In the genomic region with DNA sequence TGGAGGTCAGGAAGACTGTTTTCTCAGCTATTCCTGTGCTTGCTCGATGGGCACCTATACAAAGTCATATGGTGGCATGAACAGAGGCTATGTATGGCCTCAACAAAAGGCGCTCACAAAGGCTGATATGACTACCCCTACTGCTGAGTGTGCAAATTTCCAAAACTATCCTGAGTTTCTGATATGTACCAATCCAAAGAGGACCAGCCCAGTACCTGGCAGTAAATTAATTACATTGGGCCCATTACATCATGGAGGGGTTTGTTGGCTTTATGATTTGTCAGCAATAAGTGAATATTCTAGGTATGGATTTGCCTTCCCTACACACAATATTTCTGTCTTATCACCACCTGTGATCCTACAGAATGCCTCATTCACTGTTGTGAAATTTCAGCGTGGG, we compare ENCODE assay signal across 35 cellular contexts.
"Had no signal": no experiment of that assay in that cellular context is flagged by ENCODE, and none has a peak within 500 bp of the region (broad histone marks: within the 10 kb centered on the region; RNA-seq: fewer than 3 reads in every experiment).

No MANE protein-coding gene starts in this region.

- H3K4me1 ChIP-seq: adrenal gland, body of pancreas, breast epithelium had no signal

- H3K27ac ChIP-seq: adrenal gland, body of pancreas, brain microvascular endothelial cell, breast epithelium, VCaP had no signal

- FAIRE-seq: colon, TTC549 had no signal

- H3K27ac Mint-ChIP-seq: activated B cell treated with CpG ODN at 0.5 μM for 24 hours; activated CD4-positive, alpha-beta memory T cell treated with anti-CD3 and anti-CD28 coated beads, Interleukin-2, amount 10 ng/mL, durations not matched to agents 7 days and 5 days; activated CD4-positive, alpha-beta T cell treated with anti-CD3 and anti-CD28 coated beads, Interleukin-2, amount 10 ng/mL, durations not matched to agents 7 days and 5 days; activated CD8-positive, alpha-beta memory T cell treated with anti-CD3 and anti-CD28 coated beads, Interleukin-2, amount 10 ng/mL, durations not matched to agents 7 days and 5 days; activated CD8-positive, alpha-beta T cell treated with anti-CD3 and anti-CD28 coated beads, Interleukin-2, amount 10 ng/mL, durations not matched to agents 7 days and 5 days; activated naive CD4-positive, alpha-beta T cell treated with anti-CD3 and anti-CD28 coated beads for 36 hours; activated naive CD4-positive, alpha-beta T cell treated with anti-CD3 and anti-CD28 coated beads, Interleukin-2, amount 50 U/mL, for 72 hours; activated naive CD8-positive, alpha-beta T cell treated with anti-CD3 and anti-CD28 coated beads for 36 hours; activated T-cell treated with anti-CD3 and anti-CD28 coated beads, Interleukin-2, amount 50 U/mL, for 24 hours; activated T-helper 1 cell treated with anti-CD3 and anti-CD28 coated beads, Interleukin-12 subunit alpha, Interleukin-12 subunit beta, Interleukin-2, Interleukin-4 antibody, amounts not matched to agents 30 ng/mL and 10 ng/mL and 1 ng/mL, durations not matched to agents 14 hours and 24 hours and 36 hours; activated T-helper 17 cell treated with anti-CD3 and anti-CD28 coated beads, Interleukin-2, amount 50 U/mL, for 72 hours; T-helper 1 cell treated with Interleukin-12 subunit alpha and Interleukin-12 subunit beta and Interleukin-4 antibody, amounts not matched to agents 30 μg/mL and 1 μg/mL, for 36 hours; T-helper 2 cell treated with Interferon-gamma antibody and Interleukin-4, amounts not matched to agents 5 μg/mL and 100 μg/mL, for 36 hours had no signal

- H3K36me3 ChIP-seq: breast epithelium had no signal

- H3K9me3 Mint-ChIP-seq: activated B cell treated with CpG ODN at 0.5 μM for 24 hours; activated CD4-positive, alpha-beta memory T cell treated with anti-CD3 and anti-CD28 coated beads, Interleukin-2, amount 10 ng/mL, durations not matched to agents 7 days and 5 days; activated naive CD4-positive, alpha-beta T cell treated with anti-CD3 and anti-CD28 coated beads, Interleukin-2, amount 50 U/mL, for 72 hours; activated naive CD8-positive, alpha-beta T cell treated with anti-CD3 and anti-CD28 coated beads for 36 hours; activated T-cell treated with anti-CD3 and anti-CD28 coated beads, Interleukin-2, amount 50 U/mL, for 24 hours; activated T-helper 1 cell treated with anti-CD3 and anti-CD28 coated beads, Interleukin-12 subunit alpha, Interleukin-12 subunit beta, Interleukin-2, Interleukin-4 antibody, amounts not matched to agents 30 ng/mL and 10 ng/mL and 1 ng/mL, durations not matched to agents 14 hours and 24 hours and 36 hours; activated T-helper 17 cell treated with anti-CD3 and anti-CD28 coated beads, Interleukin-2, amount 50 U/mL, for 72 hours; T-helper 1 cell treated with Interleukin-12 subunit alpha and Interleukin-12 subunit beta and Interleukin-4 antibody, amounts not matched to agents 30 μg/mL and 1 μg/mL, for 36 hours; T-helper 2 cell treated with Interferon-gamma antibody and Interleukin-4, amounts not matched to agents 5 μg/mL and 100 μg/mL, for 36 hours had no signal

- H3K27me3 Mint-ChIP-seq: activated B cell treated with CpG ODN at 0.5 μM for 24 hours; activated CD4-positive, alpha-beta T cell treated with anti-CD3 and anti-CD28 coated beads, Interleukin-2, amount 10 ng/mL, durations not matched to agents 7 days and 5 days; activated CD8-positive, alpha-beta memory T cell treated with anti-CD3 and anti-CD28 coated beads, Interleukin-2, amount 10 ng/mL, durations not matched to agents 7 days and 5 days; activated naive CD8-positive, alpha-beta T cell treated with anti-CD3 and anti-CD28 coated beads for 36 hours; activated T-helper 17 cell treated with anti-CD3 and anti-CD28 coated beads, Interleukin-2, amount 50 U/mL, for 72 hours had no signal

- H3K4me1 Mint-ChIP-seq: activated B cell treated with CpG ODN at 0.5 μM for 24 hours; activated naive CD8-positive, alpha-beta T cell treated with anti-CD3 and anti-CD28 coated beads for 36 hours; activated T-helper 17 cell treated with anti-CD3 and anti-CD28 coated beads, Interleukin-2, amount 50 U/mL, for 72 hours had no signal

- H3K9me3 ChIP-seq: adrenal gland, body of pancreas, breast epithelium had no signal

- H3K4me3 ChIP-seq: adrenal gland, body of pancreas, breast epithelium had no signal

- DNase-seq: activated B cell treated with CpG ODN at 0.5 μM for 24 hours; activated CD4-positive, alpha-beta memory T cell treated with anti-CD3 and anti-CD28 coated beads, Interleukin-2, amount 10 ng/mL, durations not matched to agents 7 days and 5 days; activated CD4-positive, alpha-beta T cell treated with anti-CD3 and anti-CD28 coated beads for 4 hours; activated CD4-positive, alpha-beta T cell treated with anti-CD3 and anti-CD28 coated beads, Interleukin-2, amount 10 ng/mL, durations not matched to agents 7 days and 5 days; activated CD4-positive, alpha-beta T cell treated with anti-CD3 and anti-CD28 coated beads, Interleukin-2, amount 50 U/mL, for 48 hours; activated CD4-positive, CD25-positive, alpha-beta regulatory T cell treated with anti-CD3 and anti-CD28 coated beads, Interleukin-2, amount 50 U/mL, for 72 hours; activated CD8-positive, alpha-beta memory T cell treated with anti-CD3 and anti-CD28 coated beads for 24 hours; activated CD8-positive, alpha-beta memory T cell treated with anti-CD3 and anti-CD28 coated beads, Interleukin-2, amount 10 ng/mL, durations not matched to agents 7 days and 5 days; activated CD8-positive, alpha-beta memory T cell treated with anti-CD3 and anti-CD28 coated beads, Interleukin-2, amount 50 U/mL, for 48 hours; activated CD8-positive, alpha-beta T cell treated with anti-CD3 and anti-CD28 coated beads, Interleukin-2, amount 10 ng/mL, durations not matched to agents 7 days and 5 days; activated effector memory CD4-positive, alpha-beta T cell treated with anti-CD3 and anti-CD28 coated beads, Interleukin-2, amount 50 U/mL, for 16 hours; activated gamma-delta T cell treated with Interleukin-2 at 50 U/mL for 16 hours; activated naive CD4-positive, alpha-beta T cell; activated naive CD4-positive, alpha-beta T cell treated with anti-CD3 and anti-CD28 coated beads for 36 hours; activated naive CD4-positive, alpha-beta T cell treated with anti-CD3 and anti-CD28 coated beads, Interleukin-2, amount 50 U/mL, for 16 hours; activated naive CD8-positive, alpha-beta T cell treated with anti-CD3 and anti-CD28 coated beads for 36 hours; activated T-cell treated with anti-CD3 and anti-CD28 coated beads, Interleukin-2, amount 50 U/mL, for 24 hours; activated T-cell treated with anti-CD3 and anti-CD28 coated beads, Interleukin-2, amount 50 U/mL, for 48 hours; adrenal gland; amniotic stem cell; aorta; body of pancreas; brain microvascular endothelial cell; central memory CD4-positive, alpha-beta T cell; T-helper 2 cell; T-helper 9 cell had no signal

- H3K27me3 ChIP-seq: body of pancreas, brain microvascular endothelial cell had no signal

- ATAC-seq: activated CD8-positive, alpha-beta memory T cell treated with anti-CD3 and anti-CD28 coated beads, Interleukin-2, amount 10 ng/mL, durations not matched to agents 7 days and 5 days; activated CD8-positive, alpha-beta T cell treated with anti-CD3 and anti-CD28 coated beads, Interleukin-2, amount 10 ng/mL, durations not matched to agents 7 days and 5 days; activated naive CD4-positive, alpha-beta T cell treated with anti-CD3 and anti-CD28 coated beads, Interleukin-2, amount 50 U/mL, for 72 hours; activated T-helper 17 cell treated with anti-CD3 and anti-CD28 coated beads, Interleukin-2, amount 50 U/mL, for 72 hours; body of pancreas had no signal

- H3K4me3 Mint-ChIP-seq: activated B cell treated with CpG ODN at 0.5 μM for 24 hours; activated CD4-positive, alpha-beta memory T cell treated with anti-CD3 and anti-CD28 coated beads, Interleukin-2, amount 10 ng/mL, durations not matched to agents 7 days and 5 days; activated CD4-positive, alpha-beta T cell treated with anti-CD3 and anti-CD28 coated beads, Interleukin-2, amount 10 ng/mL, durations not matched to agents 7 days and 5 days; activated CD8-positive, alpha-beta memory T cell treated with anti-CD3 and anti-CD28 coated beads, Interleukin-2, amount 10 ng/mL, durations not matched to agents 7 days and 5 days; activated CD8-positive, alpha-beta T cell treated with anti-CD3 and anti-CD28 coated beads, Interleukin-2, amount 10 ng/mL, durations not matched to agents 7 days and 5 days; activated naive CD4-positive, alpha-beta T cell treated with anti-CD3 and anti-CD28 coated beads for 36 hours; activated naive CD8-positive, alpha-beta T cell treated with anti-CD3 and anti-CD28 coated beads for 36 hours; activated T-cell treated with anti-CD3 and anti-CD28 coated beads, Interleukin-2, amount 50 U/mL, for 24 hours; activated T-helper 1 cell treated with anti-CD3 and anti-CD28 coated beads, Interleukin-12 subunit alpha, Interleukin-12 subunit beta, Interleukin-2, Interleukin-4 antibody, amounts not matched to agents 30 ng/mL and 10 ng/mL and 1 ng/mL, durations not matched to agents 14 hours and 24 hours and 36 hours; activated T-helper 17 cell treated with anti-CD3 and anti-CD28 coated beads, Interleukin-2, amount 50 U/mL, for 72 hours; T-helper 1 cell treated with Interleukin-12 subunit alpha and Interleukin-12 subunit beta and Interleukin-4 antibody, amounts not matched to agents 30 μg/mL and 1 μg/mL, for 36 hours; T-helper 2 cell treated with Interferon-gamma antibody and Interleukin-4, amounts not matched to agents 5 μg/mL and 100 μg/mL, for 36 hours had no signal
